In the genomic region with DNA sequence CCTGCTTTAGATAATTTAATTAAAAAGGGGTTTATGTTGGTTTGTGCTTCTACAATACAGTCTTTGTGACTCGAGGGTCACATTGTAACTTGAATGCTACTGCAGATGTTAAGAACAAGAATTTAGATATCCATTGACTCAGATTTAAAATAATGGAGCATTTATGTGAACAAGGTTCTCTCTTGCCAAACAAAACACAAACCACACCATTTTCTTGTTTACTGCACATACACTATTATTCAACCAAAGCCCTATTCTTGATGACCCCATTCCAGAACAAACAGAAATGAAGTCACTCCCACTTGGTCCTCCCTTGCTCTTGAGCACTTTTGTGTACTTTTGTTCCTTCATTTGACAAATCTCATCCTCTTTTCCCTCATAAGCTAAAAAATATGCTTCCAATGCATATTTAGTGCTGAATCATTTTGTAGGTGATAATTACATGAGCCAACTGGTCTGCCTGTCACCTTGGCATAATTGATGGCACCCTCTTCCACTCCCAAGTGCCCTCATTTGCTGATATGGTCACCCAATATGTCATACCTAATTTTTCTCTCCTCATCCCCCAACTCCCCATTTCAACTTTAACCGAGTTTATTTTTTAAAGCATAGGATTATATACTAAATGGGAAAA, we compare ENCODE assay signal across 20 cellular contexts. TPM values are rescaled to one million over a fixed set of nuclear protein-coding genes. Genes with fewer than 3 reads are reported as not detected.
A peak's percentile ranks its signal among the peaks of the same experiment; 100 is the strongest.
DNase-seq lines count a peak whose midpoint lies in the region; ATAC-seq and TF ChIP-seq lines count a peak whose summit lies in the region.
"Had no signal": no experiment of that assay in that cellular context is flagged by ENCODE, and none has a peak within 500 bp of the region (broad histone marks: within the 10 kb centered on the region; RNA-seq: fewer than 3 reads in every experiment).

No MANE protein-coding gene starts in this region.

- peak overlapping the region; percentile 1 for H3K14ac ChIP-seq in IMR-90 (replicated peaks; ENCODE audit: low read depth, low read length)

- no peak overlapping the region for H3K4me3 Mint-ChIP-seq in dendritic cell treated with granulocyte-macrophage colony-stimulating factor and Interleukin-4, amounts not matched to agents 40 ng/mL and 50 ng/mL, for 4 days
- H3K4me3 Mint-ChIP-seq: activated naive CD8-positive, alpha-beta T cell treated with anti-CD3 and anti-CD28 coated beads for 36 hours; T-helper 1 cell treated with Interleukin-12 subunit alpha and Interleukin-12 subunit beta and Interleukin-4 antibody, amounts not matched to agents 30 μg/mL and 1 μg/mL, for 36 hours had no signal

- DNase-seq in COLO829 (ENCODE audit: low spot score) (peak; percentile 55), IMR-90 (no peak), pons (ENCODE audit: low spot score) (peak; percentile 92), BE2C (no peak)
- DNase-seq: activated CD4-positive, alpha-beta T cell treated with anti-CD3 and anti-CD28 coated beads, Interleukin-2, amount 50 U/mL, for 48 hours; activated naive CD8-positive, alpha-beta T cell treated with anti-CD3 and anti-CD28 coated beads for 36 hours; activated T-cell treated with anti-CD3 and anti-CD28 coated beads for 4 hours; dermis blood vessel endothelial cell; NCI-H1436 treated with DMSO at 0.1 percent for 48 hours; nucleus accumbens; SHP77; stimulated activated naive CD4-positive, alpha-beta T cell treated with Interleukin-2 at 50 U/mL for 16 hours; WERI-Rb-1 had no signal

- TF ChIP-seq CTCF in IMR-90 (conservative IDR thresholded peaks at IDR 0.05; ENCODE audit: low read depth, low read length) (no peak), gastroesophageal sphincter (IDR thresholded peaks at IDR 0.05) (no peak), BE2C (IDR thresholded peaks at IDR 0.05; ENCODE audit: low read depth, low read length) (no peak)

- H3K56ac ChIP-seq in IMR-90 (ENCODE audit: extremely low read depth, insufficient read depth, low read length) = peak overlapping the region; percentile 68; the same call in 1 of the 2 replicates

- peak overlapping the region; percentile 62; the same call in 1 of the 2 replicates for H3K18ac ChIP-seq in IMR-90 (ENCODE audit: low read depth, low read length)

- H3K36me3 Mint-ChIP-seq in dendritic cell treated with granulocyte-macrophage colony-stimulating factor and Interleukin-4, amounts not matched to agents 40 ng/mL and 50 ng/mL, for 4 days (ENCODE audit: low read depth) = peaks cover 21% of the 10 kb centered on the region

- H3K9ac ChIP-seq in IMR-90 (ENCODE audit: low read depth, low read length) = no peak overlapping the region

- ATAC-seq in IMR-90 (ENCODE audit: low read depth) = no peak
- ATAC-seq in gastroesophageal sphincter = no peak
- no peak for ATAC-seq in HG03159 (IDR thresholded peaks at IDR 0.05; ENCODE audit: unreplicated experiment)
- ATAC-seq: esophagus mucosa, GM12878, sciatic nerve had no signal

- H3K4me3 ChIP-seq in IMR-90 (ENCODE audit: insufficient read depth, low read depth, low read length) = no peak overlapping the region
- no peak overlapping the region for H3K4me3 ChIP-seq in gastroesophageal sphincter
- H3K4me3 ChIP-seq in BE2C (ENCODE audit: low read depth, low read length) = no peak overlapping the region
- H3K4me3 ChIP-seq: GM12878 had no signal

- no peak for TF ChIP-seq EP300 in gastroesophageal sphincter (IDR thresholded peaks at IDR 0.05)

- H2BK15ac ChIP-seq in IMR-90 (ENCODE audit: low read depth, low read length) = peak overlapping the region; percentile 49; the same call in 2 of the 3 replicates

- H3K79me1 ChIP-seq in IMR-90 (ENCODE audit: low read depth in 1 of 2, low read length in 2 of 2) = peaks cover 5 to 9% of the 10 kb centered on the region in 2 experiments; a peak in 3 of 4 replicates

- no peaks in the 10 kb centered on the region for H3K27me3 ChIP-seq in IMR-90 (ENCODE audit: control insufficient read depth, insufficient read depth, low read length)
- H3K27me3 ChIP-seq in gastroesophageal sphincter = no peaks in the 10 kb centered on the region
- H3K27me3 ChIP-seq in BE2C = no peaks in the 10 kb centered on the region

- H2AK9ac ChIP-seq in IMR-90 (replicated peaks; ENCODE audit: low read depth, low read length, poor library complexity) = no peak overlapping the region

- dilution Hi-C loops in IMR-90 (cut with HindIII; ENCODE audit: low sequenced_read_pairs, unreplicated experiment) = no loop called here

- no peak overlapping the region for H2AFZ ChIP-seq in IMR-90 (replicated peaks; ENCODE audit: low read length, poor library complexity)

- H3K9me3 ChIP-seq in IMR-90 (ENCODE audit: control insufficient read depth, insufficient read depth, low read length) (no peaks in the 10 kb centered on the region), gastroesophageal sphincter (no peaks in the 10 kb centered on the region), BE2C (no peaks in the 10 kb centered on the region)

- H3K4me1 ChIP-seq in IMR-90 (ENCODE audit: control insufficient read depth, insufficient read depth, low read length) = peaks cover 4% of the 10 kb centered on the region; the same call in 1 of the 2 replicates
- peaks cover 3 to 32% (median 4%) of the 10 kb centered on the region in 3 donors for H3K4me1 ChIP-seq in gastroesophageal sphincter
- no peaks in the 10 kb centered on the region; the same call in 1 of the 2 replicates for H3K4me1 ChIP-seq in BE2C

- peak overlapping the region; percentile 57; the same call in 1 of the 2 replicates for H3K23ac ChIP-seq in IMR-90 (ENCODE audit: low read depth, low read length)

- H3K36me3 ChIP-seq in IMR-90 (ENCODE audit: control insufficient read depth, insufficient read depth, low read length) = no peaks in the 10 kb centered on the region
- H3K36me3 ChIP-seq in gastroesophageal sphincter = no peaks in the 10 kb centered on the region
- no peaks in the 10 kb centered on the region; the same call in 1 of the 2 replicates for H3K36me3 ChIP-seq in BE2C

- H3K27ac Mint-ChIP-seq in dendritic cell treated with granulocyte-macrophage colony-stimulating factor and Interleukin-4, amounts not matched to agents 40 ng/mL and 50 ng/mL, for 4 days = peak overlapping the region; percentile 22
- H3K27ac Mint-ChIP-seq: activated naive CD8-positive, alpha-beta T cell treated with anti-CD3 and anti-CD28 coated beads for 36 hours; T-helper 1 cell treated with Interleukin-12 subunit alpha and Interleukin-12 subunit beta and Interleukin-4 antibody, amounts not matched to agents 30 μg/mL and 1 μg/mL, for 36 hours had no signal

- POLR2A ChIA-PET in IMR-90 (lab: Charles Lee; ENCODE audit: unreplicated experiment) = no interaction called here

- 100% methylated on average over 1 of the region's 2 CpGs; no CpG with 5 or more reads in 1 of the 2 experiments for WGBS in IMR-90 (ENCODE audit: extremely low coverage in 2 of 2, insufficient read length in 1 of 2), 2 experiments
- WGBS in gastroesophageal sphincter (ENCODE audit: low coverage in 1 of 2), 2 donors = 33 to 46% methylated on average over 2 of the region's 2 CpGs

- peak overlapping the region; percentile 59 to 63; a peak in 2 of 4 replicates for H4K8ac ChIP-seq in IMR-90 (ENCODE audit: low read depth in 2 of 2, low read length in 2 of 2)

- H4K5ac ChIP-seq in IMR-90 (ENCODE audit: low read depth, low read length) = peak overlapping the region; percentile 52; the same call in 1 of the 2 replicates

- H4K20me1 ChIP-seq in IMR-90 (ENCODE audit: insufficient read depth, low read length) = no peaks in the 10 kb centered on the region

- intact Hi-C loops in IMR-90 (cut with micrococcal nuclease) = no loop called here
- intact Hi-C loops in dendritic cell treated with granulocyte-macrophage colony-stimulating factor and Interleukin-4, amounts not matched to agents 40 ng/mL and 50 ng/mL, for 4 days (cut with micrococcal nuclease) = loop anchor here (5.0 kb wide), 1 partner anchor 50 kb away; no protein-coding TSS in a partner anchor

- no peaks in the 10 kb centered on the region for H3K9me3 Mint-ChIP-seq in dendritic cell treated with granulocyte-macrophage colony-stimulating factor and Interleukin-4, amounts not matched to agents 40 ng/mL and 50 ng/mL, for 4 days
- H3K9me3 Mint-ChIP-seq: activated naive CD8-positive, alpha-beta T cell treated with anti-CD3 and anti-CD28 coated beads for 36 hours; T-helper 1 cell treated with Interleukin-12 subunit alpha and Interleukin-12 subunit beta and Interleukin-4 antibody, amounts not matched to agents 30 μg/mL and 1 μg/mL, for 36 hours had no signal

- peaks cover 27% of the 10 kb centered on the region for H3K4me1 Mint-ChIP-seq in dendritic cell treated with granulocyte-macrophage colony-stimulating factor and Interleukin-4, amounts not matched to agents 40 ng/mL and 50 ng/mL, for 4 days (ENCODE audit: low read depth)

- H2AK5ac ChIP-seq in IMR-90 (ENCODE audit: low read depth, low read length) = peak overlapping the region; percentile 86; the same call in 1 of the 2 replicates

- H4K91ac ChIP-seq in IMR-90 (ENCODE audit: insufficient read depth, low read depth, low read length) = peak overlapping the region; percentile 59; the same call in 1 of the 2 replicates

- peak overlapping the region; percentile 29 for H2BK20ac ChIP-seq in IMR-90 (ENCODE audit: low read depth, low read length)

- peak overlapping the region; percentile 90 for H2BK5ac ChIP-seq in IMR-90 (ENCODE audit: low read depth, low read length, poor library complexity, severe bottlenecking)

- H3K4ac ChIP-seq in IMR-90 (ENCODE audit: low read depth, low read length) = peak overlapping the region; percentile 71; the same call in 1 of the 2 replicates

- peak overlapping the region; percentile 69 for H3K4me2 ChIP-seq in IMR-90 (ENCODE audit: low read depth, low read length)

- H2BK120ac ChIP-seq in IMR-90 (ENCODE audit: low read depth, low read length) = peak overlapping the region; percentile 82

- H3K27ac ChIP-seq in IMR-90 (ENCODE audit: insufficient read depth, low read length) (peak overlapping the region; percentile 91), gastroesophageal sphincter (peak overlapping the region in 1 of 4 donors; percentile 9)

- peaks cover 7% of the 10 kb centered on the region for H3K27me3 Mint-ChIP-seq in dendritic cell treated with granulocyte-macrophage colony-stimulating factor and Interleukin-4, amounts not matched to agents 40 ng/mL and 50 ng/mL, for 4 days
- H3K27me3 Mint-ChIP-seq: activated naive CD8-positive, alpha-beta T cell treated with anti-CD3 and anti-CD28 coated beads for 36 hours had no signal

- no peak for TF ChIP-seq RAD21 in IMR-90 (IDR thresholded peaks at IDR 0.05; ENCODE audit: low read length)

- in situ Hi-C loops in IMR-90 (cut with MboI; ENCODE audit: low sequenced_read_pairs) = loop anchor here (5.0 kb wide), 1 partner anchor 45 kb away; no protein-coding TSS in a partner anchor

- TF ChIP-seq POLR2A in IMR-90 (IDR thresholded peaks at IDR 0.05; ENCODE audit: low read depth, low read length) (no peak), gastroesophageal sphincter (IDR thresholded peaks at IDR 0.05) (no peak)

- H3K9me1 ChIP-seq in IMR-90 (ENCODE audit: insufficient read depth, low read length) = 0 out of 2 replicates have a peak, but pooled peaks cover 3% of the 10 kb centered on the region

- CTCF ChIA-PET in IMR-90 (lab: Yijun Ruan, JAX) = interaction anchor here (1.0 to 1.7 kb wide), 2 partner anchors 15 to 49 kb away, joined by 4 to 7 read pairs; no protein-coding TSS in a partner anchor

- no TSS peak for BruUV-seq in IMR-90 (replicated peaks; lab: Mats Ljungman, UMichigan)

RNA-seq across cellular contexts. Expression of gene C11orf71, which starts 2.8 kb away (rescaled TPM):
- total RNA-seq in IMR-90 (2012; rRNA removed) = 2.3 and 3.6 TPM in 2 replicates
- 3.0 and 3.7 TPM in 2 replicates for polyA plus RNA-seq in IMR-90 (2012; rRNA removed)
- 5.4 and 6.8 TPM in 2 replicates for polyA plus RNA-seq in IMR-90 (2012; cell fraction: cytosol; rRNA removed)
- 5.2 TPM in 2 replicates for polyA plus RNA-seq in IMR-90 (2012; cell fraction: nucleus; rRNA removed; ENCODE audit: low replicate concordance)
- total RNA-seq in gastroesophageal sphincter = 10 to 100 TPM in 1 of 4 donors, 1 to 10 TPM in 3; 4.5 to 12.8 (median 5.3) TPM
- 25.6 TPM for polyA plus RNA-seq in BE2C (2012; ENCODE audit: insufficient read depth, insufficient read length, low read depth)

RNA-seq across cellular contexts. Expression of gene RBM7, which starts 3.0 kb away (rescaled TPM):
- total RNA-seq in IMR-90 (2012; rRNA removed) (110 and 111 TPM in 2 replicates), gastroesophageal sphincter (10 to 100 TPM; 16.0 to 31.7 (median 19.2) TPM)
- 24.4 and 27.8 TPM in 2 replicates for polyA plus RNA-seq in IMR-90 (2012; rRNA removed)
- 6.6 and 7.7 TPM in 2 replicates for polyA plus RNA-seq in IMR-90 (2012; cell fraction: cytosol; rRNA removed)
- polyA plus RNA-seq in IMR-90 (2012; cell fraction: nucleus; rRNA removed; ENCODE audit: low replicate concordance) = 2.7 and 18.4 TPM in 2 replicates
- polyA plus RNA-seq in BE2C (2012; ENCODE audit: insufficient read depth, insufficient read length, low read depth) = 26.9 TPM

RNA-seq across cellular contexts. Expression of gene REXO2, which starts 41.8 kb away (rescaled TPM):
- total RNA-seq in IMR-90 (2012; rRNA removed) (179 and 276 TPM in 2 replicates), gastroesophageal sphincter (100 to 1,000 TPM in 3 of 4 donors, 10 to 100 TPM in 1; 97.8 to 177 (median 119) TPM)
- 255 and 257 TPM in 2 replicates for polyA plus RNA-seq in IMR-90 (2012; rRNA removed)
- 284 and 311 TPM in 2 replicates for polyA plus RNA-seq in IMR-90 (2012; cell fraction: cytosol; rRNA removed)
- polyA plus RNA-seq in IMR-90 (2012; cell fraction: nucleus; rRNA removed; ENCODE audit: low replicate concordance) = 112 and 307 TPM in 2 replicates
- 69.6 TPM for polyA plus RNA-seq in BE2C (2012; ENCODE audit: insufficient read depth, insufficient read length, low read depth)

Comparison
In these comparisons a context has a peak if more than half of its experiments do, and no peak if none do; other contexts are left out.
1. DNase-seq: peak in COLO829 (single experiment) and pons (single experiment); none in IMR-90 (single experiment) and BE2C (single experiment).